Comparison of ENCODE assay signal across 32 cellular contexts in the genomic region with DNA sequence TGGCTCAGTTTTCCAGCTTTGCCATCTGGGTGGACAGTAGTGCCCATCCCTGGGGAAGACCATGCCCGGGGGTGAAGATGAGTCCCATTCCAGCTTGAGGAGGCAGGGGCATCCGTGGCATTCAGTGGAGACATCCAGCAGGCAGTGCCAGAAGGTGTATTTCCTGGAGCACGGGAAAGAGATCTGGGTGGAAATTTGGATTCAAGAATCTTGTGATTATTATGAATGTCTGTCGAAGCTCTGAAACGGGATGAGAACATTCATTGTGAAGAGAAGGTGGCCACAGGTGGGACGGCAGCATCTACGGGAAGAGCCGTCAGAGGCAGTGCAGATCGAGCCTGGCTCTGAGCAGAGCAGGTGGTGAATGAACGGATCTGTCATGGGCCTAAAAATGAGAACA.
"Had no signal": no experiment of that assay in that cellular context is flagged by ENCODE, and none has a peak within 500 bp of the region (broad histone marks: within the 10 kb centered on the region; RNA-seq: fewer than 3 reads in every experiment).

No MANE protein-coding gene starts in this region.

- H3K27ac ChIP-seq: adrenal gland, body of pancreas, breast epithelium, cardiac muscle cell, epithelial cell of prostate, esophagus squamous epithelium, gastroesophageal sphincter had no signal

- H3K9me3 ChIP-seq: adrenal gland, body of pancreas, breast epithelium, esophagus squamous epithelium, gastroesophageal sphincter had no signal

- H3K27me3 ChIP-seq: adrenal gland, body of pancreas, breast epithelium, cardiac muscle cell, esophagus squamous epithelium, gastroesophageal sphincter had no signal

- H3K9me3 Mint-ChIP-seq: activated CD4-positive, alpha-beta memory T cell treated with anti-CD3 and anti-CD28 coated beads for 36 hours; activated CD4-positive, alpha-beta T cell treated with anti-CD3 and anti-CD28 coated beads, Interleukin-2, amount 10 ng/mL, durations not matched to agents 24 days and 14 days; activated naive CD4-positive, alpha-beta T cell treated with anti-CD3 and anti-CD28 coated beads for 36 hours; activated naive CD4-positive, alpha-beta T cell treated with anti-CD3 and anti-CD28 coated beads, Interleukin-2, amount 50 U/mL, for 24 hours; activated naive CD8-positive, alpha-beta T cell treated with anti-CD3 and anti-CD28 coated beads for 36 hours; activated naive CD8-positive, alpha-beta T cell treated with anti-CD3 and anti-CD28 coated beads, Interleukin-2, amount 50 U/mL, for 24 hours; activated T-helper 1 cell treated with anti-CD3 and anti-CD28 coated beads, Interleukin-12 subunit alpha, Interleukin-12 subunit beta, Interleukin-2, Interleukin-4 antibody, amounts not matched to agents 30 ng/mL and 10 ng/mL and 1 ng/mL, durations not matched to agents 14 hours and 24 hours and 36 hours; activated T-helper 2 cell treated with anti-CD3 and anti-CD28 coated beads, Interferon-gamma antibody, Interleukin-2, Interleukin-4, amounts not matched to agents 10 μg/mL and 5 μg/mL and 100 μg/mL, durations not matched to agents 14 hours and 24 hours and 36 hours; central memory CD8-positive, alpha-beta T cell; effector memory CD8-positive, alpha-beta T cell had no signal

- H3K27ac Mint-ChIP-seq: activated CD4-positive, alpha-beta memory T cell treated with anti-CD3 and anti-CD28 coated beads for 36 hours; activated CD4-positive, alpha-beta T cell treated with anti-CD3 and anti-CD28 coated beads for 36 hours; activated CD4-positive, alpha-beta T cell treated with anti-CD3 and anti-CD28 coated beads, Interleukin-2, amount 10 ng/mL, durations not matched to agents 24 days and 14 days; activated CD8-positive, alpha-beta memory T cell treated with anti-CD3 and anti-CD28 coated beads, Interleukin-2, amount 10 ng/mL, durations not matched to agents 7 days and 5 days; activated CD8-positive, alpha-beta T cell treated with anti-CD3 and anti-CD28 coated beads, Interleukin-2, amount 10 ng/mL, durations not matched to agents 7 days and 5 days; activated naive CD4-positive, alpha-beta T cell treated with anti-CD3 and anti-CD28 coated beads for 36 hours; activated naive CD4-positive, alpha-beta T cell treated with anti-CD3 and anti-CD28 coated beads, Interleukin-2, amount 50 U/mL, for 24 hours; activated naive CD8-positive, alpha-beta T cell treated with anti-CD3 and anti-CD28 coated beads for 36 hours; activated naive CD8-positive, alpha-beta T cell treated with anti-CD3 and anti-CD28 coated beads, Interleukin-2, amount 50 U/mL, for 24 hours; activated T-helper 1 cell treated with anti-CD3 and anti-CD28 coated beads, Interleukin-12 subunit alpha, Interleukin-12 subunit beta, Interleukin-2, Interleukin-4 antibody, amounts not matched to agents 30 ng/mL and 10 ng/mL and 1 ng/mL, durations not matched to agents 14 hours and 24 hours and 36 hours; activated T-helper 2 cell treated with anti-CD3 and anti-CD28 coated beads, Interferon-gamma antibody, Interleukin-2, Interleukin-4, amounts not matched to agents 10 μg/mL and 5 μg/mL and 100 μg/mL, durations not matched to agents 14 hours and 24 hours and 36 hours; effector memory CD8-positive, alpha-beta T cell had no signal

- H3K36me3 ChIP-seq: adrenal gland, breast epithelium, cardiac muscle cell, esophagus squamous epithelium, gastroesophageal sphincter had no signal

- H3K4me1 ChIP-seq: adrenal gland, body of pancreas, breast epithelium had no signal

- H3K27me3 Mint-ChIP-seq: activated CD8-positive, alpha-beta memory T cell treated with anti-CD3 and anti-CD28 coated beads, Interleukin-2, amount 10 ng/mL, durations not matched to agents 7 days and 5 days had no signal

- H3K36me3 Mint-ChIP-seq: activated CD4-positive, alpha-beta memory T cell treated with anti-CD3 and anti-CD28 coated beads for 36 hours; activated CD8-positive, alpha-beta memory T cell treated with anti-CD3 and anti-CD28 coated beads, Interleukin-2, amount 10 ng/mL, durations not matched to agents 7 days and 5 days; activated naive CD4-positive, alpha-beta T cell treated with anti-CD3 and anti-CD28 coated beads, Interleukin-2, amount 50 U/mL, for 24 hours; activated naive CD8-positive, alpha-beta T cell treated with anti-CD3 and anti-CD28 coated beads for 36 hours had no signal

- H3K4me1 Mint-ChIP-seq: activated CD4-positive, alpha-beta T cell treated with anti-CD3 and anti-CD28 coated beads for 36 hours; activated CD4-positive, alpha-beta T cell treated with anti-CD3 and anti-CD28 coated beads, Interleukin-2, amount 10 ng/mL, durations not matched to agents 24 days and 14 days; activated CD8-positive, alpha-beta memory T cell treated with anti-CD3 and anti-CD28 coated beads, Interleukin-2, amount 10 ng/mL, durations not matched to agents 7 days and 5 days; activated naive CD4-positive, alpha-beta T cell treated with anti-CD3 and anti-CD28 coated beads, Interleukin-2, amount 50 U/mL, for 24 hours; activated naive CD8-positive, alpha-beta T cell treated with anti-CD3 and anti-CD28 coated beads for 36 hours; activated naive CD8-positive, alpha-beta T cell treated with anti-CD3 and anti-CD28 coated beads, Interleukin-2, amount 50 U/mL, for 24 hours; central memory CD8-positive, alpha-beta T cell had no signal

- ATAC-seq: activated CD4-positive, alpha-beta T cell treated with anti-CD3 and anti-CD28 coated beads for 36 hours; activated CD8-positive, alpha-beta memory T cell treated with anti-CD3 and anti-CD28 coated beads, Interleukin-2, amount 10 ng/mL, durations not matched to agents 7 days and 5 days; activated CD8-positive, alpha-beta T cell treated with anti-CD3 and anti-CD28 coated beads, Interleukin-2, amount 10 ng/mL, durations not matched to agents 7 days and 5 days; activated naive CD8-positive, alpha-beta T cell treated with anti-CD3 and anti-CD28 coated beads, Interleukin-2, amount 50 U/mL, for 24 hours; effector memory CD8-positive, alpha-beta T cell; gastroesophageal sphincter had no signal

- H3K4me3 ChIP-seq: adrenal gland, body of pancreas, breast epithelium, cardiac muscle cell, esophagus squamous epithelium, gastroesophageal sphincter had no signal

- H3K4me3 Mint-ChIP-seq: activated CD4-positive, alpha-beta memory T cell treated with anti-CD3 and anti-CD28 coated beads for 36 hours; activated CD4-positive, alpha-beta T cell treated with anti-CD3 and anti-CD28 coated beads for 36 hours; activated CD4-positive, alpha-beta T cell treated with anti-CD3 and anti-CD28 coated beads, Interleukin-2, amount 10 ng/mL, durations not matched to agents 24 days and 14 days; activated CD8-positive, alpha-beta memory T cell treated with anti-CD3 and anti-CD28 coated beads, Interleukin-2, amount 10 ng/mL, durations not matched to agents 7 days and 5 days; activated CD8-positive, alpha-beta T cell treated with anti-CD3 and anti-CD28 coated beads, Interleukin-2, amount 10 ng/mL, durations not matched to agents 7 days and 5 days; activated naive CD4-positive, alpha-beta T cell treated with anti-CD3 and anti-CD28 coated beads for 36 hours; activated naive CD4-positive, alpha-beta T cell treated with anti-CD3 and anti-CD28 coated beads, Interleukin-2, amount 50 U/mL, for 24 hours; activated naive CD8-positive, alpha-beta T cell treated with anti-CD3 and anti-CD28 coated beads for 36 hours; activated naive CD8-positive, alpha-beta T cell treated with anti-CD3 and anti-CD28 coated beads, Interleukin-2, amount 50 U/mL, for 24 hours; activated T-helper 1 cell treated with anti-CD3 and anti-CD28 coated beads, Interleukin-12 subunit alpha, Interleukin-12 subunit beta, Interleukin-2, Interleukin-4 antibody, amounts not matched to agents 30 ng/mL and 10 ng/mL and 1 ng/mL, durations not matched to agents 14 hours and 24 hours and 36 hours; central memory CD8-positive, alpha-beta T cell; effector memory CD8-positive, alpha-beta T cell had no signal

- DNase-seq: activated CD4-positive, alpha-beta memory T cell treated with anti-CD3 and anti-CD28 coated beads for 36 hours; activated CD4-positive, alpha-beta T cell treated with anti-CD3 and anti-CD28 coated beads for 36 hours; activated CD4-positive, alpha-beta T cell treated with anti-CD3 and anti-CD28 coated beads, Interleukin-2, amount 10 ng/mL, durations not matched to agents 24 days and 14 days; activated CD4-positive, CD25-positive, alpha-beta regulatory T cell; activated CD4-positive, CD25-positive, alpha-beta regulatory T cell treated with anti-CD3 and anti-CD28 coated beads, Interleukin-2, amount 50 U/mL, for 72 hours; activated CD8-positive, alpha-beta memory T cell treated with anti-CD3 and anti-CD28 coated beads, Interleukin-2, amount 10 ng/mL, durations not matched to agents 7 days and 5 days; activated CD8-positive, alpha-beta memory T cell treated with anti-CD3 and anti-CD28 coated beads, Interleukin-2, amount 50 U/mL, for 4 hours; activated CD8-positive, alpha-beta T cell treated with anti-CD3 and anti-CD28 coated beads, Interleukin-2, amount 10 ng/mL, durations not matched to agents 7 days and 5 days; activated effector memory CD4-positive, alpha-beta T cell treated with anti-CD3 and anti-CD28 coated beads, Interleukin-2, amount 50 U/mL, for 16 hours; activated naive CD4-positive, alpha-beta T cell treated with anti-CD3 and anti-CD28 coated beads for 36 hours; activated naive CD8-positive, alpha-beta T cell treated with anti-CD3 and anti-CD28 coated beads for 36 hours; activated naive CD8-positive, alpha-beta T cell treated with anti-CD3 and anti-CD28 coated beads, Interleukin-2, amount 50 U/mL, for 24 hours; activated T-cell treated with anti-CD3 and anti-CD28 coated beads, Interleukin-2, amount 50 U/mL, for 1 hour; activated T-cell treated with anti-CD3 and anti-CD28 coated beads, Interleukin-2, amount 50 U/mL, for 48 hours; aorta; cortex of kidney; dermis blood vessel endothelial cell; effector CD4-positive, alpha-beta T cell; effector memory CD8-positive, alpha-beta T cell; esophagus squamous epithelium; foreskin melanocyte; T-helper 2 cell had no signal
